Comparison of ENCODE assay signal across 17 cellular contexts in genomic region chr17:73390851-73391250, GRCh38.
DNase-seq lines count a peak whose midpoint lies in the region; ATAC-seq and TF ChIP-seq lines count a peak whose summit lies in the region.
"Had no signal": no experiment of that assay in that cellular context is flagged by ENCODE, and none has a peak within 500 bp of the region (broad histone marks: within the 10 kb centered on the region; RNA-seq: fewer than 3 reads in every experiment).

No MANE protein-coding gene starts in this region.

- H3K27me3 Mint-ChIP-seq in endodermal cell (ENCODE audit: insufficient read depth), result no peaks in the 10 kb centered on the region
- H3K27me3 Mint-ChIP-seq: B cell; CD4-positive, CD25-positive, alpha-beta regulatory T cell had no signal

- intact Hi-C loops in posterior vena cava (cut with DNase I), result no loop called here

- H3K4me1 Mint-ChIP-seq in endodermal cell, result no peaks in the 10 kb centered on the region
- H3K4me1 Mint-ChIP-seq: B cell; CD4-positive, CD25-positive, alpha-beta regulatory T cell had no signal

- H3K36me3 ChIP-seq in WERI-Rb-1 (peaks cover 66% of the 10 kb centered on the region), endodermal cell (ENCODE audit: control insufficient read depth, insufficient read depth, low read length) (no peaks in the 10 kb centered on the region)

- H3K9me3 ChIP-seq in WERI-Rb-1 (ENCODE audit: severe bottlenecking), result no peaks in the 10 kb centered on the region
- H3K9me3 ChIP-seq in endodermal cell (ENCODE audit: control insufficient read depth, low read length), result no peaks in the 10 kb centered on the region
- H3K9me3 ChIP-seq: BLaER1, Caco-2 had no signal

- ATAC-seq in GM19023 (IDR thresholded peaks at IDR 0.05; ENCODE audit: unreplicated experiment), result no peak
- ATAC-seq in HG03378 (IDR thresholded peaks at IDR 0.05; ENCODE audit: unreplicated experiment), result no peak
- ATAC-seq: CD8-positive, alpha-beta T cell; HCT116 had no signal

- H3K4me3 ChIP-seq in WERI-Rb-1 (ENCODE audit: low read depth, low read length), result no peak overlapping the region
- no peak overlapping the region for H3K4me3 ChIP-seq in endodermal cell (ENCODE audit: low read length)
- H3K4me3 ChIP-seq: BLaER1, GM23248 had no signal

- H3K36me3 Mint-ChIP-seq in endodermal cell (ENCODE audit: low read depth), result no peaks in the 10 kb centered on the region
- H3K36me3 Mint-ChIP-seq: CD4-positive, CD25-positive, alpha-beta regulatory T cell had no signal

- 96 to 98% methylated on average over 8 to 11 of the region's 11 CpGs for WGBS in endodermal cell (ENCODE audit: insufficient coverage in 1 of 2, insufficient read length in 1 of 2), 2 experiments

- no peaks in the 10 kb centered on the region for H3K9me3 Mint-ChIP-seq in endodermal cell
- H3K9me3 Mint-ChIP-seq: CD8-positive, alpha-beta T cell; H9 had no signal

- no peak overlapping the region for H3K27ac Mint-ChIP-seq in endodermal cell
- H3K27ac Mint-ChIP-seq: B cell; CD4-positive, CD25-positive, alpha-beta regulatory T cell; CD8-positive, alpha-beta T cell had no signal

- no peaks in the 10 kb centered on the region for H3K4me1 ChIP-seq in endodermal cell (ENCODE audit: control insufficient read depth, insufficient read depth, low read length)
- H3K4me1 ChIP-seq: Caco-2 had no signal

- TF ChIP-seq CTCF in WERI-Rb-1 (IDR thresholded peaks at IDR 0.05; ENCODE audit: low read depth, low read length) (peak; percentile 8; the same call in 1 of the 2 replicates), endodermal cell (conservative IDR thresholded peaks at IDR 0.05) (no peak)

- H3K27ac ChIP-seq in WERI-Rb-1 (no peak overlapping the region), endodermal cell (ENCODE audit: low read depth, low read length) (no peak overlapping the region)
- H3K27ac ChIP-seq: BLaER1, C4-2B, GM23248 had no signal

- no peak overlapping the region for H3K9ac ChIP-seq in endodermal cell (ENCODE audit: extremely low read depth, low read length, poor library complexity, severe bottlenecking)
- H3K9ac ChIP-seq: BLaER1, GM23248 had no signal

- no peaks in the 10 kb centered on the region for H3K27me3 ChIP-seq in WERI-Rb-1 (ENCODE audit: insufficient read depth, low read depth, severe bottlenecking)
- H3K27me3 ChIP-seq in endodermal cell (ENCODE audit: control insufficient read depth, insufficient read depth, low read length, poor library complexity, severe bottlenecking), result no peaks in the 10 kb centered on the region
- H3K27me3 ChIP-seq: BLaER1 had no signal

- DNase-seq in WERI-Rb-1 (no peak), endodermal cell (peak; percentile 39), posterior vena cava (ENCODE audit: low spot score) (peak; percentile 61), NCI-H1048 (lab: John Stamatoyannopoulos, UW) (no peak)
- DNase-seq: Caco-2; CD4-positive, CD25-positive, alpha-beta regulatory T cell; CD8-positive, alpha-beta T cell; DMS153; DND-41; GM23248 had no signal

- H3K4me3 Mint-ChIP-seq in endodermal cell, result no peak overlapping the region
- H3K4me3 Mint-ChIP-seq: B cell; CD4-positive, CD25-positive, alpha-beta regulatory T cell; CD8-positive, alpha-beta T cell; H9 had no signal

Comparison
In these comparisons a context has a peak if more than half of its experiments do, and no peak if none do; other contexts are left out.
1. DNase-seq: peak in endodermal cell (single experiment) and posterior vena cava (single experiment); none in WERI-Rb-1 (single experiment) and NCI-H1048 (single experiment).